ENCODE assay signal across 8 cellular contexts in the genomic region with DNA sequence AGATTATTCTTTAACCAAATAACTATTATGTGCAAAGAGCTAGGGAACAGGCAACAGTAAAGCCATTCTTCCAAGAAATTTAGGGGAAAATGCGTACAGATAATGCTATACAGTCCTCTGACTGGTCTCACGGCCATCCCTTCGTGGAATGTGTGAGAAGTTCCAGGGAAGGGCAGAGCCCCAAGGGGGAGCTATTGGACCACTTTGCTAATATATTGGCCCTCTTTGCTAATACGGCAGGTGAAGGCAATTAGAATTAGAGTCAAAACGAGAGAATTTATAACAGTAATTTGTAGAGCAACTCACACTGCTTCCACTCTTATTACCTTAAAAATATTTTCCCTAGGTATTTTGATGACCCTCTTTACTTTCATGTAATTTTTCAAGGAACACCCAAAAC.
DNase-seq lines count a peak whose midpoint lies in the region; ATAC-seq and TF ChIP-seq lines count a peak whose summit lies in the region.

No MANE protein-coding gene starts in this region.

- DNase-seq in AG10803 (ENCODE audit: low read depth) (no peak), NCI-H460 (ENCODE audit: extremely low read depth, low read depth) (peak; percentile 13), dorsolateral prefrontal cortex (peak in 5 of 10 donors; percentile 20 to 52 (median 48)), retinal pigment epithelial cell (ENCODE audit: low read depth) (no peak), DMS79 treated with DMSO at 0.1 percent for 48 hours (lab: John Stamatoyannopoulos, UW) (no peak)
- DNase-seq in activated CD4-positive, alpha-beta T cell treated with anti-CD3 and anti-CD28 coated beads, Interleukin-2, amount 50 U/mL, for 4 hours: no peak

- H3K4me3 ChIP-seq in AG10803 (ENCODE audit: low read length) (no peak overlapping the region), dorsolateral prefrontal cortex (no peak overlapping the region), retinal pigment epithelial cell (ENCODE audit: low read length) (no peak overlapping the region)

- no peak overlapping the region for H3K27ac ChIP-seq in dorsolateral prefrontal cortex

- ATAC-seq in GM19025 (IDR thresholded peaks at IDR 0.05; ENCODE audit: low read depth, unreplicated experiment) (peak; percentile 45), GM21515 (IDR thresholded peaks at IDR 0.05; ENCODE audit: unreplicated experiment) (no peak)

- no peaks in the 10 kb centered on the region for H3K27me3 ChIP-seq in dorsolateral prefrontal cortex

- peak; percentile 21; the same call in 1 of the 2 replicates for TF ChIP-seq CTCF in AG10803 (conservative IDR thresholded peaks at IDR 0.05; ENCODE audit: low read length)
- peak in 53 of 56 donors; percentile 22 to 68 (median 52) for TF ChIP-seq CTCF in dorsolateral prefrontal cortex (IDR thresholded peaks at IDR 0.05 in 54 of 56, conservative IDR thresholded peaks at IDR 0.05 in 2 of 56; ENCODE audit: low read depth in 1 of 56, partially characterized antibody in 56 of 56)
- peak; percentile 87 for TF ChIP-seq CTCF in retinal pigment epithelial cell (conservative IDR thresholded peaks at IDR 0.05; ENCODE audit: low read depth, low read length)

- intact Hi-C loops in dorsolateral prefrontal cortex (cut with DNase I): loop anchor here in 1 of 2 donors (5.0 to 10.0 kb wide), 2 partner anchors 753 to 1530 kb away; partner anchors contain the start of gene HTR1B

Comparison
In these comparisons a context has a peak if more than half of its experiments do, and no peak if none do; other contexts are left out.
1. CTCF ChIP-seq: peak in every context shown above with its lines; median percentile 87 in retinal pigment epithelial cell; 52 in dorsolateral prefrontal cortex; 21 in AG10803.